In the genomic region with DNA sequence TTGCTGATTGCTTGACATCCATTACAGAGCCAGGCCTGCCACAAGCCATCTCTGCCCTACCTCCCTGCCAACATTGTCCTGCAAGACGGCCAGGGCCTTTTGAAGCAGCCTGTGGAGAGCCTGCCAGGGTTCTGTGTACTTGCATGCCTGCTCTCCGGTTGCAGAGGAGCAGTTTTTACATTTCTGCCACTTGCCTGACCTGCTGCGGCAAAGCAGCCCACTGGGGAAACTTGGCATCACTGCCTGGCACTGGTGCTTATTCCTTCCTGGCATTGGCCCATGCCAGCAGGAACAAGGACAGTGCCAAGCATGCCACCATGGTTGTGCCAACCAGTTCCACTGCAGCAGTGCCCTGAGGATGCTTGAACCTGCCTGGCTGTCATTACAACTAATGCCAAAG, we compare ENCODE assay signal across 20 cellular contexts.
DNase-seq lines count a peak whose midpoint lies in the region; ATAC-seq and TF ChIP-seq lines count a peak whose summit lies in the region.
"Had no signal": no experiment of that assay in that cellular context is flagged by ENCODE, and none has a peak within 500 bp of the region (broad histone marks: within the 10 kb centered on the region; RNA-seq: fewer than 3 reads in every experiment).

No MANE protein-coding gene starts in this region.

- 15 to 27% (median 16%) methylated on average over 3 of the region's 3 CpGs for WGBS in psoas muscle, 3 donors

- H3K9me3 ChIP-seq in psoas muscle, result no peaks in the 10 kb centered on the region
- H3K9me3 ChIP-seq: BLaER1, Caco-2, SK-N-SH had no signal

- H3K27me3 ChIP-seq in psoas muscle (ENCODE audit: insufficient read depth in 3 of 3, low read length in 2 of 3), result no peaks in the 10 kb centered on the region

- H3K27ac ChIP-seq in psoas muscle, result no peak overlapping the region
- H3K27ac ChIP-seq: BLaER1 had no signal

- no peak overlapping the region for H3K4me3 ChIP-seq in psoas muscle
- H3K4me3 ChIP-seq: BLaER1, GM12878 had no signal

- DNase-seq in Ammon's horn (ENCODE audit: low spot score) (peak; percentile 2), G401 (ENCODE audit: low spot score) (peak; percentile 83), psoas muscle (peak in 1 of 2 donors; percentile 14), NCI-H345 (lab: John Stamatoyannopoulos, UW) (no peak)
- DNase-seq: Caco-2; CD4-positive, alpha-beta memory T cell; DMS 273 treated with DMSO at 0.1 percent for 48 hours; DMS79 treated with DMSO at 0.1 percent for 48 hours; Karpas-422; NCI-H1417; NCI-H187; NCI-H226; NCI-H526; SIG-M5; SK-N-SH had no signal

- intact Hi-C loops in psoas muscle (cut with DNase I), result no loop called here

- H3K4me1 ChIP-seq in psoas muscle, result no peaks in the 10 kb centered on the region
- H3K4me1 ChIP-seq: Caco-2 had no signal

- no peak for TF ChIP-seq CTCF in psoas muscle (IDR thresholded peaks at IDR 0.05)

- in situ Hi-C loops in G401 (cut with HindIII; ENCODE audit: low sequenced_read_pairs), result no loop called here

- no peaks in the 10 kb centered on the region for H3K36me3 ChIP-seq in psoas muscle (ENCODE audit: insufficient read depth in 1 of 2, low read depth in 1 of 2)
- H3K36me3 ChIP-seq: BLaER1 had no signal

- ATAC-seq in esophagus mucosa, result peak; percentile 8
- peak; percentile 26 to 63 (median 42) for ATAC-seq in psoas muscle
- no peak for ATAC-seq in HG03159 (IDR thresholded peaks at IDR 0.05; ENCODE audit: unreplicated experiment)
- ATAC-seq in HG03039 (IDR thresholded peaks at IDR 0.05; ENCODE audit: unreplicated experiment), result no peak
- ATAC-seq: GM12878 had no signal

Comparison
In these comparisons a context has a peak if more than half of its experiments do, and no peak if none do; other contexts are left out.
1. ATAC-seq: peak in esophagus mucosa (single experiment) and psoas muscle (4 of 4); none in HG03159 (single experiment) and HG03039 (single experiment).